Comparison of ENCODE assay signal across 1 cellular context in the genomic region with DNA sequence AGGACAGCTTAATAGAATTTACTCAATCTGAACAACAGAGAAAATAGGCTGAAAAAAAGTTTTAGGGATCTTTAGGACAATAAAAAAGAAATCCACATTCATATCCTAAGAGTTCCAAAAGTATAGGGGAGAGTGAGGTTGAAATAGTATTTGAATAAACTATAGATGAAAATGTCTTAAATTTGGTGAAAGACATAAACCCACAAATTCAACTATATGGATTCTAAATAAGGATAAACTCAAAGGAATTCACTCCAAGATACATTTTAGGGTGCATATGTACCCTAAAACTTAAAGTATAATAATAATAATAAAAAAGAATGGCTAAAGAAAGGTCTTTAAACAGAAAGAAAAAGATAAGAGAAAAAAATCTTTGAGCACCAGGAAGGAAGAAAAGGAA.
"Had no signal": no experiment of that assay in that cellular context is flagged by ENCODE, and none has a peak within 500 bp of the region (broad histone marks: within the 10 kb centered on the region; RNA-seq: fewer than 3 reads in every experiment).

No MANE protein-coding gene starts in this region.

- ATAC-seq: GM12878 had no signal

- H3K4me3 ChIP-seq: GM12878 had no signal
